8 cellular contexts compared by ENCODE assay signal in genomic region chr5:64769856-64770255, GRCh38. TPM values are rescaled to one million over a fixed set of nuclear protein-coding genes. Genes with fewer than 3 reads are reported as not detected.
DNase-seq lines count a peak whose midpoint lies in the region; ATAC-seq and TF ChIP-seq lines count a peak whose summit lies in the region.
"Had no signal": no experiment of that assay in that cellular context is flagged by ENCODE, and none has a peak within 500 bp of the region (broad histone marks: within the 10 kb centered on the region; RNA-seq: fewer than 3 reads in every experiment).

No MANE protein-coding gene starts in this region.

- CTCF ChIA-PET in HEK293 (lab: Yijun Ruan, JAX) (interaction anchor here (0.7 to 1.7 kb wide), 3 partner anchors 12 to 714 kb away, joined by 3 to 4 read pairs (median 4); no protein-coding TSS in a partner anchor), activated B cell treated with CpG ODN at 0.5 μM for 24 hours (lab: Charles Lee) (interaction anchor here (0.9 kb wide), 1 partner anchor 14 kb away, joined by 3 read pairs; no protein-coding TSS in a partner anchor)

- H3K9me3 Mint-ChIP-seq in activated B cell treated with CpG ODN at 0.5 μM for 24 hours: no peaks in the 10 kb centered on the region
- H3K9me3 Mint-ChIP-seq in glutamatergic neuron (ENCODE audit: unreplicated experiment): peaks cover 5% of the 10 kb centered on the region

- intact Hi-C loops in activated B cell treated with CpG ODN at 0.5 μM for 24 hours (cut with micrococcal nuclease): loop anchor here (10.0 kb wide), 2 partner anchors 265 to 1375 kb away; partner anchors contain the start of gene SREK1

- H3K79me2 ChIP-seq in smooth muscle cell (ENCODE audit: low read depth): peaks cover 73% of the 10 kb centered on the region

- H3K4me3 Mint-ChIP-seq in activated B cell treated with CpG ODN at 0.5 μM for 24 hours (peak overlapping the region; percentile 100), glutamatergic neuron (ENCODE audit: unreplicated experiment) (peak overlapping the region; percentile 99)

- H3K27ac Mint-ChIP-seq in activated B cell treated with CpG ODN at 0.5 μM for 24 hours: no peak overlapping the region
- H3K27ac Mint-ChIP-seq in glutamatergic neuron (ENCODE audit: unreplicated experiment): no peak overlapping the region

- no peak overlapping the region for H2AFZ ChIP-seq in smooth muscle cell (ENCODE audit: low read depth)

- DNase-seq in activated B cell treated with CpG ODN at 0.5 μM for 24 hours: no peak
- no peak for DNase-seq in glutamatergic neuron
- no peak for DNase-seq in smooth muscle cell (lab: John Stamatoyannopoulos, UW; ENCODE audit: unreplicated experiment)
- no peak for DNase-seq in midbrain (lab: John Stamatoyannopoulos, UW)
- no peak for DNase-seq in HPDE6-E6E7 (ENCODE audit: extremely low spot score)
- DNase-seq: NCI-H2029 had no signal

- TF ChIP-seq CTCF in HEK293 (tag by site-specific recombination; IDR thresholded peaks at IDR 0.05) (no peak), activated B cell treated with CpG ODN at 0.5 μM for 24 hours (IDR thresholded peaks at IDR 0.05) (no peak), glutamatergic neuron (IDR thresholded peaks at IDR 0.05; ENCODE audit: partially characterized antibody, unreplicated experiment) (no peak), smooth muscle cell (IDR thresholded peaks at IDR 0.05; ENCODE audit: borderline replicate concordance, insufficient read depth, poor library complexity, severe bottlenecking) (no peak)

- H3K36me3 Mint-ChIP-seq in activated B cell treated with CpG ODN at 0.5 μM for 24 hours (ENCODE audit: low read depth) (peaks cover 18% of the 10 kb centered on the region), glutamatergic neuron (ENCODE audit: unreplicated experiment) (no peaks in the 10 kb centered on the region)

- peaks cover 11% of the 10 kb centered on the region for H4K20me1 ChIP-seq in smooth muscle cell (ENCODE audit: low read depth)

- H3K4me1 Mint-ChIP-seq in activated B cell treated with CpG ODN at 0.5 μM for 24 hours: peaks cover 67% of the 10 kb centered on the region
- H3K4me1 Mint-ChIP-seq in glutamatergic neuron (ENCODE audit: low read depth, unreplicated experiment): peaks cover 14% of the 10 kb centered on the region

- H3K4me1 ChIP-seq in HEK293 (ENCODE audit: control insufficient read depth, insufficient read depth, low read length): peaks cover under 1% of the 10 kb centered on the region
- peaks cover 7% of the 10 kb centered on the region for H3K4me1 ChIP-seq in smooth muscle cell (ENCODE audit: low read depth)

- H3K4me3 ChIP-seq in HEK293 (ENCODE audit: low read depth, low read length) (peak overlapping the region; percentile 91), smooth muscle cell (peak overlapping the region; percentile 73)

- no peaks in the 10 kb centered on the region for H3F3A ChIP-seq in smooth muscle cell (ENCODE audit: low read depth)

- peaks cover 0 to 24% of the 10 kb centered on the region in 2 experiments; a peak in 1 of 3 replicates for H3K36me3 ChIP-seq in HEK293 (ENCODE audit: control insufficient read depth in 2 of 2, insufficient read depth in 1 of 2, low read length in 2 of 2)
- H3K36me3 ChIP-seq in smooth muscle cell (ENCODE audit: low read depth): no peaks in the 10 kb centered on the region

- H3K9ac ChIP-seq in smooth muscle cell (ENCODE audit: low read depth): no peak overlapping the region

- H3K27me3 ChIP-seq in smooth muscle cell (ENCODE audit: low read depth): no peaks in the 10 kb centered on the region

- POLR2A ChIA-PET in HEK293 (lab: Yijun Ruan, JAX) (no interaction called here), activated B cell treated with CpG ODN at 0.5 μM for 24 hours (lab: Charles Lee) (no interaction called here)

- H3K9me3 ChIP-seq in HEK293 (ENCODE audit: control insufficient read depth, insufficient read depth, low read depth, low read length) (no peaks in the 10 kb centered on the region), smooth muscle cell (replicated peaks; ENCODE audit: low read depth) (no peaks in the 10 kb centered on the region)

- ATAC-seq in activated B cell treated with CpG ODN at 0.5 μM for 24 hours (ENCODE audit: low read depth) (no peak), GM18909 (IDR thresholded peaks at IDR 0.05; ENCODE audit: poor library complexity, unreplicated experiment) (no peak)

- peak overlapping the region; percentile 96 for H3K4me2 ChIP-seq in smooth muscle cell

- H3K27me3 Mint-ChIP-seq in activated B cell treated with CpG ODN at 0.5 μM for 24 hours (no peaks in the 10 kb centered on the region), glutamatergic neuron (ENCODE audit: unreplicated experiment) (no peaks in the 10 kb centered on the region)

- H3K27ac ChIP-seq in HEK293 (ENCODE audit: extremely low read depth, low read depth, low read length) (no peak overlapping the region), smooth muscle cell (ENCODE audit: low read depth) (no peak overlapping the region)

TF ChIP-seq in HEK293, 187 proteins besides CTCF, POLR2A, EP300 and RAD21:
- TF ChIP-seq PRDM1 (tag by site-specific recombination; IDR thresholded peaks at IDR 0.05) (0 out of 2 replicates have a peak, but pooled peaks have one; percentile 54), ELK4 (IDR thresholded peaks at IDR 0.05; ENCODE audit: borderline replicate concordance, low read depth, low read length) (no peak), ZNF513 (tag by site-specific recombination; IDR thresholded peaks at IDR 0.05) (no peak)

RNA-seq across cellular contexts. Expression of gene CWC27, which starts 1.1 kb away (rescaled TPM):
- total RNA-seq in activated B cell treated with CpG ODN at 0.5 μM for 24 hours: 28.9 and 29.2 TPM in 2 replicates
- 23.3 TPM for total RNA-seq in glutamatergic neuron (ENCODE audit: unreplicated experiment)
- 32.8 and 34.6 TPM in 2 replicates for total RNA-seq in smooth muscle cell
- 40.8 and 42.2 TPM in 2 replicates for polyA plus RNA-seq in smooth muscle cell

RNA-seq across cellular contexts. Expression of gene SREK1IP1, which starts 1.4 kb away (rescaled TPM):
- total RNA-seq in activated B cell treated with CpG ODN at 0.5 μM for 24 hours (21.7 and 22.2 TPM in 2 replicates), glutamatergic neuron (ENCODE audit: unreplicated experiment) (18.2 TPM), smooth muscle cell (21.7 and 37.6 TPM in 2 replicates)
- 36.5 and 36.6 TPM in 2 replicates for polyA plus RNA-seq in smooth muscle cell
